In genomic region chr3:17771177-17772048, GRCh38 we compare ENCODE assay signal across 1 cellular context.
TF ChIP-seq lines count a peak whose summit lies in the region.

No MANE protein-coding gene starts in this region.

TF ChIP-seq in K562, 482 proteins besides CTCF, POLR2A, EP300 and RAD21 (continues in another document):
- TF ChIP-seq MLLT1 (IDR thresholded peaks at IDR 0.05) = 0 out of 4 replicates have a peak, but pooled peaks of 1 of the 2 experiments have one; percentile 51
- no peak for TF ChIP-seq ZNF507 (tag; conservative IDR thresholded peaks at IDR 0.05)
- TF ChIP-seq IRF9 (tag; IDR thresholded peaks at IDR 0.05) = no peak
- TF ChIP-seq CCNT2 (IDR thresholded peaks at IDR 0.05; ENCODE audit: borderline replicate concordance, extremely low read depth, insufficient read length, low read depth, low read length) = peak; percentile 17
- TF ChIP-seq STAT5B (CRISPR knock-in tag; IDR thresholded peaks at IDR 0.05) = no peak
- TF ChIP-seq TAL1 (IDR thresholded peaks at IDR 0.05) = peak; percentile 75
- TF ChIP-seq TSC22D4 (tag; IDR thresholded peaks at IDR 0.05) = no peak
- TF ChIP-seq NR2C2 (CRISPR knock-in tag; IDR thresholded peaks at IDR 0.05) = no peak
- TF ChIP-seq NR2C2 (tag; IDR thresholded peaks at IDR 0.05) = no peak
- TF ChIP-seq TSHZ1 (CRISPR knock-in tag; IDR thresholded peaks at IDR 0.05) = no peak
- TF ChIP-seq ZNF280A (IDR thresholded peaks at IDR 0.05; ENCODE audit: low read depth, partially characterized antibody) = no peak
- TF ChIP-seq ZZZ3 (IDR thresholded peaks at IDR 0.05) = no peak
- TF ChIP-seq SETDB1 (IDR thresholded peaks at IDR 0.05; ENCODE audit: low read length) = no peak
- no peak for TF ChIP-seq ZNF551 (CRISPR knock-in tag; IDR thresholded peaks at IDR 0.05)
- TF ChIP-seq E2F6 (IDR thresholded peaks at IDR 0.05; ENCODE audit: borderline replicate concordance in 1 of 2, extremely low read depth in 1 of 2, insufficient read depth in 1 of 2, insufficient read length in 1 of 2, low read depth in 1 of 2, low read length in 1 of 2, poor library complexity in 1 of 2, severe bottlenecking in 1 of 2) = no peak
- TF ChIP-seq MYNN (IDR thresholded peaks at IDR 0.05) = no peak
- no peak for TF ChIP-seq MYNN (CRISPR knock-in tag; IDR thresholded peaks at IDR 0.05)
- TF ChIP-seq ATF1 (CRISPR knock-in tag; IDR thresholded peaks at IDR 0.05) = no peak
- TF ChIP-seq ATF1 (tag; IDR thresholded peaks at IDR 0.05) = peak; percentile 59
- no peak for TF ChIP-seq ZNF609 (CRISPR knock-in tag; IDR thresholded peaks at IDR 0.05; ENCODE audit: borderline replicate concordance)
- no peak for TF ChIP-seq SP2 (IDR thresholded peaks at IDR 0.05; ENCODE audit: extremely low read depth, low read depth, low read length, poor library complexity, severe bottlenecking)
- no peak for TF ChIP-seq MXD1 (CRISPR knock-in tag; IDR thresholded peaks at IDR 0.05; ENCODE audit: borderline replicate concordance, poor library complexity, severe bottlenecking)
- no peak for TF ChIP-seq KLF1 (tag; IDR thresholded peaks at IDR 0.05)
- peak; percentile 40; the same call in 1 of the 2 replicates for TF ChIP-seq MTA1 (IDR thresholded peaks at IDR 0.05; ENCODE audit: borderline replicate concordance)
- no peak for TF ChIP-seq TAF15 (IDR thresholded peaks at IDR 0.05; ENCODE audit: low read depth, low read length)
- no peak for TF ChIP-seq NKRF (IDR thresholded peaks at IDR 0.05; ENCODE audit: borderline replicate concordance)
- TF ChIP-seq HDAC2 (IDR thresholded peaks at IDR 0.05) = peak; percentile 60
- TF ChIP-seq RAD51 (IDR thresholded peaks at IDR 0.05; ENCODE audit: borderline replicate concordance, low read depth) = no peak
- TF ChIP-seq ZNF561 (CRISPR knock-in tag; conservative IDR thresholded peaks at IDR 0.05) = no peak
- TF ChIP-seq TCF7L2 (IDR thresholded peaks at IDR 0.05; ENCODE audit: low read depth, low read length) = no peak
- no peak for TF ChIP-seq NR1H2 (CRISPR knock-in tag; IDR thresholded peaks at IDR 0.05)
- no peak for TF ChIP-seq PHF8 (IDR thresholded peaks at IDR 0.05; ENCODE audit: borderline replicate concordance, low read length)
- no peak for TF ChIP-seq ZKSCAN1 (IDR thresholded peaks at IDR 0.05; ENCODE audit: low read depth, low read length)
- TF ChIP-seq PRDM10 (IDR thresholded peaks at IDR 0.05; ENCODE audit: partially characterized antibody) = peak; percentile 55
- TF ChIP-seq SRSF9 (IDR thresholded peaks at IDR 0.05; ENCODE audit: borderline replicate concordance, low read depth, low read length) = no peak
- peak; percentile 88; the same call in 1 of the 2 replicates for TF ChIP-seq CHAMP1 (IDR thresholded peaks at IDR 0.05)
- no peak for TF ChIP-seq PHF21A (IDR thresholded peaks at IDR 0.05; ENCODE audit: borderline replicate concordance, low read depth)
- no peak for TF ChIP-seq ZNF146 (CRISPR knock-in tag; IDR thresholded peaks at IDR 0.05; ENCODE audit: unreplicated experiment)
